Comparison of ENCODE assay signal across 8 cellular contexts in genomic region chr2:210072922-210073509, GRCh38.
DNase-seq lines count a peak whose midpoint lies in the region; ATAC-seq lines count a peak whose summit lies in the region.

No MANE protein-coding gene starts in this region.

- DNase-seq in AML-193 (lab: John Stamatoyannopoulos, UW), result peak; percentile 62 to 71
- peak; percentile 35 to 37 for DNase-seq in NCI-H446 (lab: John Stamatoyannopoulos, UW)
- peak; percentile 68 for DNase-seq in dermis blood vessel endothelial cell
- peak; percentile 26 for DNase-seq in non-pigmented ciliary epithelial cell (ENCODE audit: low read depth)
- DNase-seq in activated T-cell treated with anti-CD3 and anti-CD28 coated beads, Interleukin-2, amount 50 U/mL, for 1 hour, result no peak
- DNase-seq in posterior vena cava (ENCODE audit: low spot score), result no peak

- intact Hi-C loops in posterior vena cava (cut with DNase I), result loop anchor here in 1 of 2 donors (10.0 kb wide), 1 partner anchor 122 kb away; no protein-coding TSS in a partner anchor

- ATAC-seq in GM18517 (IDR thresholded peaks at IDR 0.05; ENCODE audit: unreplicated experiment) (peak; percentile 74), HG02970 (IDR thresholded peaks at IDR 0.05; ENCODE audit: low FRiP score, unreplicated experiment) (peak; percentile 59)

Comparison
In these comparisons a context has a peak if more than half of its experiments do, and no peak if none do; other contexts are left out.
1. DNase-seq: peak in AML-193 (2 of 2), NCI-H446 (2 of 2), dermis blood vessel endothelial cell (single experiment) and non-pigmented ciliary epithelial cell (single experiment); none in activated T-cell treated with anti-CD3 and anti-CD28 coated beads, Interleukin-2, amount 50 U/mL, for 1 hour (single experiment) and posterior vena cava (single experiment).